Comparison of ENCODE assay signal across 1 cellular context in the genomic region with DNA sequence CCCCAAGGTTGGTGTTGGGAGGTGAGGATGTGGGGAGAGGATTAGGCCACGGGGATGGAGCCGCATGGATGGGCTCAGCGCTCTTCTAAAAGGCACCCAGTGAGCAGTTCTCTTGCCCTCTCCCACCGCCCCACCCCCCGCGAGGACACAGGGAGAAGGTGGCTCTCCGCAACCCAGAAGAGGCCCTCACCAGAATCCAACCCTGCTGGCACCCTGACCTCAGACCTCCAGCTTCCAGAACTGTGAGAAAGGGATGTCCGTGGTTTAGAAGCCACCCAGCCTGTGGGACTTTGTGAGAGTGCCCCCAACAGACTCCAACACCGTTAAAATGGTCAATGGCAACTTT.
TF ChIP-seq lines count a peak whose summit lies in the region.

No MANE protein-coding gene starts in this region.

TF ChIP-seq in WTC11, 78 proteins besides CTCF, POLR2A, EP300 and RAD21 (continued from another document):
- TF ChIP-seq, protein P1, sequence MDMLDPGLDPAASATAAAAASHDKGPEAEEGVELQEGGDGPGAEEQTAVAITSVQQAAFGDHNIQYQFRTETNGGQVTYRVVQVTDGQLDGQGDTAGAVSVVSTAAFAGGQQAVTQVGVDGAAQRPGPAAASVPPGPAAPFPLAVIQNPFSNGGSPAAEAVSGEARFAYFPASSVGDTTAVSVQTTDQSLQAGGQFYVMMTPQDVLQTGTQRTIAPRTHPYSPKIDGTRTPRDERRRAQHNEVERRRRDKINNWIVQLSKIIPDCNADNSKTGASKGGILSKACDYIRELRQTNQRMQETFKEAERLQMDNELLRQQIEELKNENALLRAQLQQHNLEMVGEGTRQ (CRISPR knock-in tag; IDR thresholded peaks at IDR 0.05) = no peak
- TF ChIP-seq, protein P2, sequence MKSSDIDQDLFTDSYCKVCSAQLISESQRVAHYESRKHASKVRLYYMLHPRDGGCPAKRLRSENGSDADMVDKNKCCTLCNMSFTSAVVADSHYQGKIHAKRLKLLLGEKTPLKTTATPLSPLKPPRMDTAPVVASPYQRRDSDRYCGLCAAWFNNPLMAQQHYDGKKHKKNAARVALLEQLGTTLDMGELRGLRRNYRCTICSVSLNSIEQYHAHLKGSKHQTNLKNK (CRISPR knock-in tag; IDR thresholded peaks at IDR 0.05) = no peak
- TF ChIP-seq NR2C2 (CRISPR knock-in tag; IDR thresholded peaks at IDR 0.05) (no peak), ZNF232 (CRISPR knock-in tag; IDR thresholded peaks at IDR 0.05) (no peak), ZNF396 (CRISPR knock-in tag; IDR thresholded peaks at IDR 0.05; ENCODE audit: borderline replicate concordance) (no peak), MXD4 (CRISPR knock-in tag; IDR thresholded peaks at IDR 0.05; ENCODE audit: borderline replicate concordance) (no peak)
